Comparison of ENCODE assay signal across 34 cellular contexts in genomic region chr16:9443864-9444263, GRCh38.
"Had no signal": no experiment of that assay in that cellular context is flagged by ENCODE, and none has a peak within 500 bp of the region (broad histone marks: within the 10 kb centered on the region; RNA-seq: fewer than 3 reads in every experiment).

No MANE protein-coding gene starts in this region.

- H3K4me3 ChIP-seq: MG63 had no signal

- DNase-seq: Karpas-422, Kasumi-1, MG63, MM.1S, MV-4-11, NCI-H1048, NCI-H1092, NCI-H1092 treated with DMSO at 0.1 percent for 48 hours, NCI-H1105, NCI-H1105 treated with DMSO at 0.1 percent for 48 hours, NCI-H1417, NCI-H1417 treated with DMSO at 0.1 percent for 48 hours, NCI-H1436, NCI-H1436 treated with DMSO at 0.1 percent for 48 hours, NCI-H146, NCI-H1694, NCI-H1694 treated with DMSO at 0.1 percent for 48 hours, NCI-H187, NCI-H187 treated with DMSO at 0.1 percent for 48 hours, NCI-H1930, NCI-H2029, NCI-H2029 treated with DMSO at 0.1 percent for 48 hours, NCI-H2081, NCI-H2081 treated with DMSO at 0.1 percent for 48 hours, NCI-H2107, NCI-H2171, NCI-H2171 treated with DMSO at 0.1 percent for 48 hours, NCI-H2227 treated with DMSO at 0.1 percent for 48 hours, NCI-H226, NCI-H345, NCI-H446, NCI-H446 treated with DMSO at 0.1 percent for 48 hours, NCI-H510A, NCI-H510A treated with DMSO at 0.1 percent for 48 hours had no signal

- H3K36me3 ChIP-seq: MG63 had no signal

- H3K9me3 ChIP-seq: MG63 had no signal

- H3K27me3 ChIP-seq: MG63 had no signal
